ENCODE assay signal across 22 cellular contexts in the genomic region with DNA sequence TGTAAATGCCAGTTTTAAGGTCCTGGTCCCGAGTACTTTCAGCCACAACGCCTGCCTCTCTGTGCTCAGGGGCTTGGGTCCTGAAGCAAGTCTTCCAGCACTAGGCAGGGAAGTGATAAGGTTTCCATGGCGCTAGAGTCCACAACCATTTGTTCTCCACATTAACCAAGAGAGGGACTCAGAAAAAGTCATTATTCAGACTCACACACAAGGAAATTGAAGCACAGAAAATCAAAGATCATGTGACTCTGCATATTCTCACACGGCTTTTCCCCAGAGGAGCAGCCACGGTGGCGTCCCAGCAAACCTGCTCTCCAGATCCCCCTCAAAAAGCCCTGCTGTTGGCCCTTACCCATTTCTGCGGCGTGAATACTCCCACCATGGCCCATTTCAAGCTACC. TPM values are rescaled to one million over a fixed set of nuclear protein-coding genes. Genes with fewer than 3 reads are reported as not detected.
DNase-seq lines count a peak whose midpoint lies in the region; ATAC-seq and TF ChIP-seq lines count a peak whose summit lies in the region.
"Had no signal": no experiment of that assay in that cellular context is flagged by ENCODE, and none has a peak within 500 bp of the region (broad histone marks: within the 10 kb centered on the region; RNA-seq: fewer than 3 reads in every experiment).

No MANE protein-coding gene starts in this region.

- H3K27ac ChIP-seq in BLaER1 treated with 17β-estradiol and CSF1 and Interleukin-3, amounts not matched to agents 10 nM and 100 nM = no peak overlapping the region
- H3K27ac ChIP-seq: VCaP had no signal

- peaks cover 4% of the 10 kb centered on the region for H3K4me1 Mint-ChIP-seq in activated CD8-positive, alpha-beta T cell treated with anti-CD3 and anti-CD28 coated beads, Interleukin-2, amount 10 ng/mL, durations not matched to agents 7 days and 5 days (ENCODE audit: low read depth)

- TF ChIP-seq CTCF in mucosa of descending colon (IDR thresholded peaks at IDR 0.05) = no peak

- H3K4me2 ChIP-seq in BLaER1 treated with 17β-estradiol and CSF1 and Interleukin-3, amounts not matched to agents 10 nM and 100 nM = peak overlapping the region in 10 of 11 experiments; percentile 31 to 62 (median 42); a peak in 18 of 22 replicates

- H3K27ac Mint-ChIP-seq in activated CD8-positive, alpha-beta T cell treated with anti-CD3 and anti-CD28 coated beads, Interleukin-2, amount 10 ng/mL, durations not matched to agents 7 days and 5 days = no peak overlapping the region
- H3K27ac Mint-ChIP-seq: activated CD4-positive, alpha-beta memory T cell treated with anti-CD3 and anti-CD28 coated beads, Interleukin-2, amount 10 ng/mL, durations not matched to agents 7 days and 5 days; activated T-helper 1 cell treated with anti-CD3 and anti-CD28 coated beads, Interleukin-12 subunit alpha, Interleukin-12 subunit beta, Interleukin-2, Interleukin-4 antibody, amounts not matched to agents 30 ng/mL and 10 ng/mL and 1 ng/mL, durations not matched to agents 14 hours and 24 hours and 36 hours; T-cell had no signal

- DNase-seq in H7 = peak; percentile 21
- peak; percentile 40 for DNase-seq in amniotic epithelial cell (ENCODE audit: low read depth)
- no peak for DNase-seq in mucosa of descending colon
- DNase-seq in AG08396 (ENCODE audit: low spot score) = no peak
- DNase-seq in activated CD8-positive, alpha-beta T cell treated with anti-CD3 and anti-CD28 coated beads, Interleukin-2, amount 10 ng/mL, durations not matched to agents 7 days and 5 days = no peak
- no peak for DNase-seq in LoVo (ENCODE audit: low spot score)
- no peak for DNase-seq in GM19238 (ENCODE audit: insufficient read length, low spot score)
- DNase-seq: activated CD4-positive, alpha-beta memory T cell treated with anti-CD3 and anti-CD28 coated beads, Interleukin-2, amount 10 ng/mL, durations not matched to agents 7 days and 5 days; amniotic stem cell; COR-L47; hypothalamus; IMR-90; kidney; NCI-H1092; NCI-H226; occipital lobe; stimulated activated CD4-positive, alpha-beta T cell treated with anti-CD3 and anti-CD28 coated beads, Interleukin-1b, Interleukin-23, amount 100 ng/mL, for 48 hours; T-cell had no signal

- peak; percentile 43 for ATAC-seq in mucosa of descending colon
- no peak for ATAC-seq in activated CD8-positive, alpha-beta T cell treated with anti-CD3 and anti-CD28 coated beads, Interleukin-2, amount 10 ng/mL, durations not matched to agents 7 days and 5 days
- ATAC-seq: sciatic nerve, T-cell had no signal

- no peak overlapping the region for H3K4me3 Mint-ChIP-seq in activated CD8-positive, alpha-beta T cell treated with anti-CD3 and anti-CD28 coated beads, Interleukin-2, amount 10 ng/mL, durations not matched to agents 7 days and 5 days
- H3K4me3 Mint-ChIP-seq: activated CD4-positive, alpha-beta memory T cell treated with anti-CD3 and anti-CD28 coated beads, Interleukin-2, amount 10 ng/mL, durations not matched to agents 7 days and 5 days; activated T-helper 1 cell treated with anti-CD3 and anti-CD28 coated beads, Interleukin-12 subunit alpha, Interleukin-12 subunit beta, Interleukin-2, Interleukin-4 antibody, amounts not matched to agents 30 ng/mL and 10 ng/mL and 1 ng/mL, durations not matched to agents 14 hours and 24 hours and 36 hours; T-cell had no signal

- H3K9me3 ChIP-seq in BLaER1 treated with 17β-estradiol and CSF1 and Interleukin-3, amounts not matched to agents 10 nM and 100 nM (replicated peaks in 1 of 11) = no peaks in the 10 kb centered on the region
- no peaks in the 10 kb centered on the region for H3K9me3 ChIP-seq in mucosa of descending colon

- POLR2A ChIA-PET in activated CD8-positive, alpha-beta T cell treated with anti-CD3 and anti-CD28 coated beads, Interleukin-2, amount 10 ng/mL, durations not matched to agents 7 days and 5 days (lab: Charles Lee) = interaction anchor here (0.7 kb wide), 1 partner anchor 486 kb away, joined by 3 read pairs; no protein-coding TSS in a partner anchor

- peaks cover 11 to 33% (median 28%) of the 10 kb centered on the region in 10 experiments for H3K4me1 ChIP-seq in BLaER1 treated with 17β-estradiol and CSF1 and Interleukin-3, amounts not matched to agents 10 nM and 100 nM
- peaks cover 8% of the 10 kb centered on the region for H3K4me1 ChIP-seq in mucosa of descending colon (ENCODE audit: low read depth)

- no peaks in the 10 kb centered on the region; a peak in 1 of 22 replicates for H4K20me1 ChIP-seq in BLaER1 treated with 17β-estradiol and CSF1 and Interleukin-3, amounts not matched to agents 10 nM and 100 nM

- H3K4me3 ChIP-seq in BLaER1 treated with 17β-estradiol and CSF1 and Interleukin-3, amounts not matched to agents 10 nM and 100 nM = no peak overlapping the region
- no peak overlapping the region for H3K4me3 ChIP-seq in H7 (ENCODE audit: insufficient read depth, low read depth, low read length)
- no peak overlapping the region for H3K4me3 ChIP-seq in mucosa of descending colon

- intact Hi-C loops in mucosa of descending colon (cut with DNase I, micrococcal nuclease) = no loop called here

- no peaks in the 10 kb centered on the region for H3K36me3 Mint-ChIP-seq in activated CD8-positive, alpha-beta T cell treated with anti-CD3 and anti-CD28 coated beads, Interleukin-2, amount 10 ng/mL, durations not matched to agents 7 days and 5 days (ENCODE audit: low read depth)
- H3K36me3 Mint-ChIP-seq: T-cell had no signal

- H3K27me3 ChIP-seq in BLaER1 treated with 17β-estradiol and CSF1 and Interleukin-3, amounts not matched to agents 10 nM and 100 nM = peaks cover 0 to 17% (median 4%) of the 10 kb centered on the region in 11 experiments; a peak in 7 of 22 replicates
- peaks cover 10% of the 10 kb centered on the region for H3K27me3 ChIP-seq in H7 (ENCODE audit: control insufficient read depth, insufficient read depth, low read length)

- CTCF ChIA-PET in activated CD8-positive, alpha-beta T cell treated with anti-CD3 and anti-CD28 coated beads, Interleukin-2, amount 10 ng/mL, durations not matched to agents 7 days and 5 days (lab: Charles Lee) = interaction anchor here (1.1 to 3.1 kb wide), 5 partner anchors 12 to 258 kb away, joined by 3 to 19 read pairs (median 4); no protein-coding TSS in a partner anchor

- H3K36me3 ChIP-seq in BLaER1 treated with 17β-estradiol and CSF1 and Interleukin-3, amounts not matched to agents 10 nM and 100 nM = no peaks in the 10 kb centered on the region
- H3K36me3 ChIP-seq in H7 (replicated peaks; ENCODE audit: control insufficient read depth, insufficient read depth, low read length) = no peaks in the 10 kb centered on the region
- H3K36me3 ChIP-seq in mucosa of descending colon (ENCODE audit: low read depth) = no peaks in the 10 kb centered on the region

- peaks cover 10% of the 10 kb centered on the region for H3K27me3 Mint-ChIP-seq in activated CD8-positive, alpha-beta T cell treated with anti-CD3 and anti-CD28 coated beads, Interleukin-2, amount 10 ng/mL, durations not matched to agents 7 days and 5 days (ENCODE audit: low read depth)

- no peaks in the 10 kb centered on the region for H3K9me3 Mint-ChIP-seq in activated CD8-positive, alpha-beta T cell treated with anti-CD3 and anti-CD28 coated beads, Interleukin-2, amount 10 ng/mL, durations not matched to agents 7 days and 5 days (ENCODE audit: insufficient read depth)
- H3K9me3 Mint-ChIP-seq: activated CD4-positive, alpha-beta memory T cell treated with anti-CD3 and anti-CD28 coated beads, Interleukin-2, amount 10 ng/mL, durations not matched to agents 7 days and 5 days; activated T-helper 1 cell treated with anti-CD3 and anti-CD28 coated beads, Interleukin-12 subunit alpha, Interleukin-12 subunit beta, Interleukin-2, Interleukin-4 antibody, amounts not matched to agents 30 ng/mL and 10 ng/mL and 1 ng/mL, durations not matched to agents 14 hours and 24 hours and 36 hours; T-cell had no signal

- H3K9ac ChIP-seq in BLaER1 treated with 17β-estradiol and CSF1 and Interleukin-3, amounts not matched to agents 10 nM and 100 nM = peak overlapping the region in 2 of 11 experiments; percentile 18 to 28; a peak in 1 of 22 replicates

RNA-seq across cellular contexts. Expression of gene ENPP7, which starts 9.7 kb away (rescaled TPM):
- total RNA-seq in H7 (2014; rRNA removed; shearing (Covaris generic)) = not detected in 2 replicates
- not detected for total RNA-seq in mucosa of descending colon
- total RNA-seq in activated CD8-positive, alpha-beta T cell treated with anti-CD3 and anti-CD28 coated beads, Interleukin-2, amount 10 ng/mL, durations not matched to agents 7 days and 5 days = under 1 TPM in 1 of 2 experiments, not detected in 1; 0.13 TPM
- total RNA-seq: IMR-90, occipital lobe, sciatic nerve had no signal

RNA-seq across cellular contexts. Expression of gene CBX2, which starts 37.5 kb away (rescaled TPM):
- total RNA-seq in H7 (2014; rRNA removed; shearing (Covaris generic)) = 89.1 and 97.4 TPM in 2 replicates
- 1 to 10 TPM in 1 of 3 donors, under 1 TPM in 2; 0.14 to 1.5 (median 0.76) TPM for total RNA-seq in mucosa of descending colon
- 10 to 100 TPM; 16.2 to 16.5 TPM for total RNA-seq in activated CD8-positive, alpha-beta T cell treated with anti-CD3 and anti-CD28 coated beads, Interleukin-2, amount 10 ng/mL, durations not matched to agents 7 days and 5 days

RNA-seq across cellular contexts. Expression of gene CBX8, which starts 56.5 kb away (rescaled TPM):
- total RNA-seq in H7 (2014; rRNA removed; shearing (Covaris generic)) = 1.4 and 1.9 TPM in 2 replicates
- total RNA-seq in mucosa of descending colon = 1 to 10 TPM; 3.4 to 4.7 (median 4.0) TPM
- 1 to 10 TPM; 8.6 to 9.4 TPM for total RNA-seq in activated CD8-positive, alpha-beta T cell treated with anti-CD3 and anti-CD28 coated beads, Interleukin-2, amount 10 ng/mL, durations not matched to agents 7 days and 5 days

Comparison
In these comparisons a context has a peak if more than half of its experiments do, and no peak if none do; other contexts are left out.
1. DNase-seq: peak in H7 (single experiment) and amniotic epithelial cell (single experiment); none in mucosa of descending colon (0 of 3), AG08396 (single experiment), activated CD8-positive, alpha-beta T cell treated with anti-CD3 and anti-CD28 coated beads, Interleukin-2, amount 10 ng/mL, durations not matched to agents 7 days and 5 days (single experiment), LoVo (single experiment) and GM19238 (single experiment).
2. RNA of gene CBX2, which starts 37.5 kb away (total RNA-seq): 89.1 to 97.4 TPM in H7 and 16.2 to 16.5 TPM in activated CD8-positive, alpha-beta T cell treated with anti-CD3 and anti-CD28 coated beads, Interleukin-2, amount 10 ng/mL, durations not matched to agents 7 days and 5 days; 0.14 to 1.5 TPM in mucosa of descending colon; every median in the first group is over 4 times any median in the second.